Comparison of ENCODE assay signal across 14 cellular contexts in genomic region chr6:89270951-89271721, GRCh38. TPM values are rescaled to one million over a fixed set of nuclear protein-coding genes. Genes with fewer than 3 reads are reported as not detected.
DNase-seq lines count a peak whose midpoint lies in the region; ATAC-seq, FAIRE-seq and TF ChIP-seq lines count a peak whose summit lies in the region.
"Had no signal": no experiment of that assay in that cellular context is flagged by ENCODE, and none has a peak within 500 bp of the region (broad histone marks: within the 10 kb centered on the region; RNA-seq: fewer than 3 reads in every experiment).

No MANE protein-coding gene starts in this region.

- intact Hi-C loops in K562 (cut with micrococcal nuclease) = no loop called here

- FAIRE-seq in K562 (lab: Jason Lieb, UNC) (no peak), small intestine (lab: Jason Lieb, UNC) (no peak)

- 13% methylated on average over 14 of the region's 14 CpGs for WGBS in K562 (ENCODE audit: insufficient coverage, low coverage, missing lambda C conversion rate)
- 83 to 86% (median 86%) methylated on average over 14 of the region's 14 CpGs for WGBS in small intestine, 3 donors

- H3K9me1 ChIP-seq in K562 (ENCODE audit: control insufficient read depth, insufficient read depth, low read length) = no peaks in the 10 kb centered on the region

- H3K4me3 ChIP-seq in GM12865 (ENCODE audit: low read depth, low read length) (no peak overlapping the region), K562 (no peak overlapping the region), small intestine (ENCODE audit: low read depth in 1 of 2, low read length in 2 of 2) (no peak overlapping the region)
- no peak overlapping the region for H3K4me3 ChIP-seq in effector memory CD4-positive, alpha-beta T cell (ENCODE audit: insufficient read depth, low read depth, low read length, poor library complexity, severe bottlenecking)
- H3K4me3 ChIP-seq: transverse colon had no signal

- H3K36me3 ChIP-seq in K562 (ENCODE audit: control insufficient read depth, insufficient read depth, low read length) = no peaks in the 10 kb centered on the region
- no peaks in the 10 kb centered on the region for H3K36me3 ChIP-seq in effector memory CD4-positive, alpha-beta T cell (ENCODE audit: control insufficient read depth, insufficient read depth, low read length)
- H3K36me3 ChIP-seq in small intestine (ENCODE audit: control insufficient read depth in 2 of 2, insufficient read depth in 2 of 2, low read length in 2 of 2) = no peaks in the 10 kb centered on the region
- H3K36me3 ChIP-seq: transverse colon had no signal

- H3K4me2 ChIP-seq in K562 (ENCODE audit: insufficient read depth, low read length) = no peak overlapping the region

- no TSS peak for BruUV-seq in K562 (replicated peaks; lab: Mats Ljungman, UMichigan)

- CTCF ChIA-PET in K562 (lab: Yijun Ruan, JAX; ENCODE audit: low intra/inter-chr PET ratio) (no interaction called here), RWPE1 (lab: Yijun Ruan, JAX) (no interaction called here)

- H3K79me2 ChIP-seq in K562 (ENCODE audit: control insufficient read depth, insufficient read depth, low read length) = no peaks in the 10 kb centered on the region

- no peak for TF ChIP-seq RAD21 in K562 (CRISPR knock-in tag; conservative IDR thresholded peaks at IDR 0.05 in 1 of 2, IDR thresholded peaks at IDR 0.05 in 1 of 2)

- TF ChIP-seq EP300 in K562 (IDR thresholded peaks at IDR 0.05; ENCODE audit: low read length) = no peak

- POLR2A ChIA-PET in K562 (lab: Yijun Ruan, JAX) (interaction anchor here (1.2 kb wide), 1 partner anchor 14 kb away, joined by 4 read pairs; no protein-coding TSS in a partner anchor), RWPE1 (lab: Yijun Ruan, JAX; ENCODE audit: low non-redundant PET) (no interaction called here)

- H3K27ac ChIP-seq in K562 (ENCODE audit: extremely low read depth, low read depth, low read length) (no peak overlapping the region), RWPE1 (no peak overlapping the region), small intestine (ENCODE audit: low read depth in 1 of 2, low read length in 1 of 2) (peak overlapping the region in 1 of 2 donors; percentile 34)
- no peak overlapping the region for H3K27ac ChIP-seq in effector memory CD4-positive, alpha-beta T cell (ENCODE audit: insufficient read depth, low read length, poor library complexity, severe bottlenecking)

- DNase-seq in GM12865 (ENCODE audit: low read depth) (peak; percentile 32), K562 (ENCODE audit: extremely low read depth in 1 of 4, low spot score in 3 of 4) (no peak), RWPE1 (ENCODE audit: low spot score) (no peak), NCI-H1436 (lab: John Stamatoyannopoulos, UW) (no peak), small intestine (no peak)
- DNase-seq in effector memory CD4-positive, alpha-beta T cell = no peak
- DNase-seq: activated gamma-delta T cell; stimulated activated CD4-positive, alpha-beta T cell treated with anti-CD3 and anti-CD28 coated beads, Interleukin-4, amount 100 ng/mL, for 1 hour; transverse colon had no signal

- H3K27me3 ChIP-seq in K562 (ENCODE audit: control insufficient read depth in 2 of 2, insufficient read depth in 2 of 2, low read length in 2 of 2) (peaks cover 3 to 49% of the 10 kb centered on the region in 2 experiments; a peak in 3 of 5 replicates), small intestine (ENCODE audit: control insufficient read depth in 2 of 2, insufficient read depth in 2 of 2, low read length in 2 of 2) (no peaks in the 10 kb centered on the region)
- no peaks in the 10 kb centered on the region for H3K27me3 ChIP-seq in effector memory CD4-positive, alpha-beta T cell (replicated peaks; ENCODE audit: control insufficient read depth, insufficient read depth, low read length, poor library complexity, severe bottlenecking)
- H3K27me3 ChIP-seq: transverse colon had no signal

- no peak for TF ChIP-seq POLR2A in K562 (conservative IDR thresholded peaks at IDR 0.05)

- ATAC-seq in GM21367 (IDR thresholded peaks at IDR 0.05; ENCODE audit: unreplicated experiment) (peak; percentile 69), HG03354 (IDR thresholded peaks at IDR 0.05; ENCODE audit: poor library complexity, severe bottlenecking, unreplicated experiment) (peak; percentile 60), K562 (0 out of 3 replicates have a peak, but pooled peaks have one; percentile 33)
- ATAC-seq: CD8-positive, alpha-beta T cell had no signal

- in situ Hi-C loops in K562 (cut with MboI) = no loop called here

- TF ChIP-seq CTCF in GM12865 (IDR thresholded peaks at IDR 0.05; ENCODE audit: insufficient read depth, low read depth, low read length, missing control alignments) (no peak), K562 (IDR thresholded peaks at IDR 0.05 in 2 of 3, conservative IDR thresholded peaks at IDR 0.05 in 1 of 3; ENCODE audit: insufficient read depth in 2 of 3, low read depth in 1 of 3, low read length in 3 of 3) (no peak), RWPE1 (conservative IDR thresholded peaks at IDR 0.05; ENCODE audit: low read depth) (no peak)

- H3K9ac ChIP-seq in K562 (ENCODE audit: insufficient read depth in 1 of 2, low read depth in 2 of 2, low read length in 2 of 2) = peak overlapping the region in 1 of 2 experiments; percentile 36; a peak in 1 of 4 replicates

- no peaks in the 10 kb centered on the region for H4K20me1 ChIP-seq in K562 (replicated peaks; ENCODE audit: control insufficient read depth, insufficient read depth, low read length)

- H2AFZ ChIP-seq in K562 (ENCODE audit: low read depth, low read length) = no peak overlapping the region

- H3K9me3 ChIP-seq in K562 (replicated peaks; ENCODE audit: control insufficient read depth, insufficient read depth, low read depth, low read length) = no peaks in the 10 kb centered on the region
- H3K9me3 ChIP-seq in effector memory CD4-positive, alpha-beta T cell (ENCODE audit: control insufficient read depth, low read length) = no peaks in the 10 kb centered on the region
- H3K9me3 ChIP-seq in small intestine (ENCODE audit: control insufficient read depth, low read depth) = no peaks in the 10 kb centered on the region
- H3K9me3 ChIP-seq: transverse colon had no signal

- H3K4me1 ChIP-seq in K562 (replicated peaks in 1 of 2; ENCODE audit: control insufficient read depth in 2 of 2, insufficient read depth in 2 of 2, low read length in 2 of 2) (no peaks in the 10 kb centered on the region; a peak in 1 of 5 replicates), small intestine (ENCODE audit: control insufficient read depth in 2 of 2, insufficient read depth in 1 of 2, low read depth in 1 of 2, low read length in 1 of 2) (no peaks in the 10 kb centered on the region)
- no peaks in the 10 kb centered on the region for H3K4me1 ChIP-seq in effector memory CD4-positive, alpha-beta T cell (ENCODE audit: control insufficient read depth, insufficient read depth, low read length, poor library complexity, severe bottlenecking)
- H3K4me1 ChIP-seq: transverse colon had no signal

TF ChIP-seq in K562, 482 proteins besides CTCF, POLR2A, EP300 and RAD21 (continues in another document):
- TF ChIP-seq FOXJ2 (tag; IDR thresholded peaks at IDR 0.05) (no peak), ZNF589 (CRISPR knock-in tag; IDR thresholded peaks at IDR 0.05; ENCODE audit: low read depth) (no peak), GATAD2B (IDR thresholded peaks at IDR 0.05; ENCODE audit: borderline replicate concordance) (no peak), PTBP1 (IDR thresholded peaks at IDR 0.05; ENCODE audit: low read depth, low read length) (no peak), U2AF1 (optimal IDR thresholded peaks at IDR 0.05; ENCODE audit: low read depth, low read length) (no peak)

RNA-seq across cellular contexts. Expression of gene GABRR2, which starts 44.0 kb away (rescaled TPM):
- total RNA-seq in K562 (2011; cell fraction: chromatin; rRNA removed; ENCODE audit: low replicate concordance) = 0.23 and 0.56 TPM in 2 replicates
- not detected in 2 replicates for total RNA-seq in K562 (2011; cell fraction: nucleolus; rRNA removed)
- total RNA-seq in K562 (2011; cell fraction: nucleoplasm; rRNA removed) = not detected in 2 replicates
- total RNA-seq in K562 (2014; rRNA removed) = not detected in 2 replicates
- not detected in 2 replicates for total RNA-seq in K562 (2014; rRNA removed; fragmentation: Illumina TruSeq; extraction: Trizol)
- total RNA-seq in K562 (2015; rRNA removed; fragmentation: Illumina TruSeq; extraction: Trizol) = not detected in 2 replicates
- total RNA-seq in K562 (2021) = not detected in 2 replicates
- 0.10 and 0.18 TPM in 2 replicates for polyA plus RNA-seq in K562 (2011; rRNA removed)
- polyA plus RNA-seq in K562 (2011; cell fraction: cytosol; rRNA removed) = not detected in 2 replicates
- 0.60 and 1.1 TPM in 2 replicates for polyA plus RNA-seq in K562 (2011; cell fraction: nucleus; rRNA removed)
- 0.04 and 0.06 TPM in 2 replicates for polyA plus RNA-seq in K562 (2012)
- 0.13 TPM in 1 of 2 replicates, not detected in the other for polyA plus RNA-seq in K562 (2014; fragmentation: Illumina TruSeq; extraction: Trizol)
- polyA plus RNA-seq in K562 (2014; fragmentation: Nextera tagmentation; extraction: Ambion mirVana) = not detected
- polyA plus RNA-seq in K562 (2014; rRNA removed) = 0.09 TPM in 1 of 2 replicates, not detected in the other
- polyA minus RNA-seq in K562 (2011; rRNA and poly(A)+ RNA removed) = not detected in 2 replicates
- polyA minus RNA-seq in K562 (2011; cell fraction: cytosol; rRNA and poly(A)+ RNA removed) = not detected in 2 replicates
- polyA minus RNA-seq in K562 (2011; cell fraction: nucleus; rRNA and poly(A)+ RNA removed) = 0.22 TPM in 1 of 2 replicates, not detected in the other
- polyA plus RNA-seq in small intestine = under 1 TPM; 0.33 to 0.81 (median 0.67) TPM

RNA-seq across cellular contexts. Expression of gene GABRR1, which starts 54.0 kb away (rescaled TPM):
- not detected in 2 replicates for total RNA-seq in K562 (2011; cell fraction: chromatin; rRNA removed; ENCODE audit: low replicate concordance)
- not detected in 2 replicates for total RNA-seq in K562 (2011; cell fraction: nucleolus; rRNA removed)
- not detected in 2 replicates for total RNA-seq in K562 (2011; cell fraction: nucleoplasm; rRNA removed)
- total RNA-seq in K562 (2014; rRNA removed) (not detected in 2 replicates), K562 (2014; rRNA removed; fragmentation: Illumina TruSeq; extraction: Trizol) (not detected in 2 replicates), K562 (2015; rRNA removed; fragmentation: Illumina TruSeq; extraction: Trizol) (not detected in 2 replicates), K562 (2021) (not detected in 2 replicates)
- polyA plus RNA-seq in K562 (2011; rRNA removed) (not detected in 2 replicates), K562 (2014; fragmentation: Illumina TruSeq; extraction: Trizol) (not detected in 2 replicates), K562 (2014; fragmentation: Nextera tagmentation; extraction: Ambion mirVana) (not detected), K562 (2014; rRNA removed) (0.03 TPM in 1 of 2 replicates, not detected in the other), small intestine (not detected)
- 0.06 TPM in 1 of 2 replicates, not detected in the other for polyA plus RNA-seq in K562 (2011; cell fraction: cytosol; rRNA removed)
- polyA plus RNA-seq in K562 (2011; cell fraction: nucleus; rRNA removed) = not detected in 2 replicates
- polyA plus RNA-seq in K562 (2012) = 0.07 TPM in 1 of 2 replicates, not detected in the other
- not detected in 2 replicates for polyA minus RNA-seq in K562 (2011; rRNA and poly(A)+ RNA removed)
- polyA minus RNA-seq in K562 (2011; cell fraction: cytosol; rRNA and poly(A)+ RNA removed) = not detected in 2 replicates
- not detected in 2 replicates for polyA minus RNA-seq in K562 (2011; cell fraction: nucleus; rRNA and poly(A)+ RNA removed)
- total RNA-seq: CD8-positive, alpha-beta T cell; T-helper 2 cell treated with Interferon-gamma antibody and Interleukin-4, amounts not matched to agents 100 ng/mL and 5 ng/mL, for 36 hours had no signal
- polyA plus RNA-seq: neural cell had no signal
